ENCODE assay signal across 25 cellular contexts in the genomic region with DNA sequence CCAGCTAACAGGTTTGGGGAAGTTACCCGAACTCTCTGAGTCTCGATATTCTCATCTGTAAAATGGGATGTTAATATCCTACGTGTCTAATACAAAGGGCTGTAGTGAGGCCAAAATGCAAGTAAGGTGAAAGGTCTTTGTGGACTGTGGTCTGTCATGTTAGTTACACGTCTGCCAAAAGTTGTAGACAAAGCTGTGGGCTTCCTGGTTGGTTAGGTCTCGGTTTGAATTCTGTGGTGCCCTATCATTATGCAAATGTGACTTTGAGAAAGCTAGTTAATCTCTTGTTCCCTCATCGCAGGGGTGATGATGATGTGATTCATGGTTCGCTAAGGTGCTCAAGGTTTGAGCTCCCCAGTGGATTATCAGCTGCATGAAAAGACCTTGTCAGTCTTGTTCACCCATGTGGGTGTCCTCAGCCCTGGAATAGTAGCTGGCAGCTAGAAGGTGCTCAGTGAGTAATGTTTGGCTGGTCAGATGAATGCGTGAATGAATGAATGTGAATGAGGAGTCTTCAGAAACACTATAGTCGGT.
"Had no signal": no experiment of that assay in that cellular context is flagged by ENCODE, and none has a peak within 500 bp of the region (broad histone marks: within the 10 kb centered on the region; RNA-seq: fewer than 3 reads in every experiment).

No MANE protein-coding gene starts in this region.

- H3K27me3 ChIP-seq: body of pancreas, colonic mucosa, esophagus squamous epithelium, left lung, upper lobe of left lung had no signal

- FAIRE-seq: endometrium, kidney had no signal

- H3K36me3 ChIP-seq: colonic mucosa, WERI-Rb-1 had no signal

- DNase-seq: activated CD4-positive, alpha-beta memory T cell treated with anti-CD3 and anti-CD28 coated beads, Interleukin-2, amount 10 ng/mL, durations not matched to agents 7 days and 5 days; activated CD4-positive, alpha-beta T cell treated with anti-CD3 and anti-CD28 coated beads for 36 hours; activated effector memory CD4-positive, alpha-beta T cell treated with anti-CD3 and anti-CD28 coated beads, Interleukin-2, amount 50 U/mL, for 16 hours; activated naive CD8-positive, alpha-beta T cell treated with anti-CD3 and anti-CD28 coated beads for 36 hours; activated T-cell treated with anti-CD3 and anti-CD28 coated beads, Interleukin-2, amount 50 U/mL, for 4 hours; amygdala; body of pancreas; central memory CD4-positive, alpha-beta T cell; colonic mucosa; esophagus squamous epithelium; hippocampal formation; kidney; left lung; mucosa of descending colon; naive thymus-derived CD8-positive, alpha-beta T cell; occipital lobe; stimulated activated CD4-positive, alpha-beta T cell treated with anti-CD3 and anti-CD28 coated beads, Interleukin-15, amount 100 ng/mL, for 24 hours; stimulated activated CD4-positive, alpha-beta T cell treated with anti-CD3 and anti-CD28 coated beads, Interleukin-4, amount 100 ng/mL, for 1 hour; stimulated activated naive CD4-positive, alpha-beta T cell treated with Interleukin-2 at 50 U/mL for 16 hours; substantia nigra; WERI-Rb-1 had no signal

- H3K4me1 ChIP-seq: body of pancreas, colonic mucosa had no signal

- H3K27me3 Mint-ChIP-seq: activated CD4-positive, alpha-beta memory T cell treated with anti-CD3 and anti-CD28 coated beads, Interleukin-2, amount 10 ng/mL, durations not matched to agents 7 days and 5 days; activated CD4-positive, alpha-beta T cell treated with anti-CD3 and anti-CD28 coated beads for 36 hours; activated naive CD8-positive, alpha-beta T cell treated with anti-CD3 and anti-CD28 coated beads for 36 hours; naive thymus-derived CD8-positive, alpha-beta T cell had no signal

- H3K4me3 ChIP-seq: body of pancreas, colonic mucosa, esophagus squamous epithelium, left lung, mucosa of descending colon, upper lobe of left lung had no signal

- H3K27ac Mint-ChIP-seq: activated CD4-positive, alpha-beta memory T cell treated with anti-CD3 and anti-CD28 coated beads, Interleukin-2, amount 10 ng/mL, durations not matched to agents 7 days and 5 days; activated CD4-positive, alpha-beta T cell treated with anti-CD3 and anti-CD28 coated beads for 36 hours; activated naive CD8-positive, alpha-beta T cell treated with anti-CD3 and anti-CD28 coated beads for 36 hours; T-helper 1 cell treated with Interleukin-12 subunit alpha and Interleukin-12 subunit beta and Interleukin-4 antibody, amounts not matched to agents 30 μg/mL and 1 μg/mL, for 36 hours had no signal

- H3K4me3 Mint-ChIP-seq: activated CD4-positive, alpha-beta memory T cell treated with anti-CD3 and anti-CD28 coated beads, Interleukin-2, amount 10 ng/mL, durations not matched to agents 7 days and 5 days; activated CD4-positive, alpha-beta T cell treated with anti-CD3 and anti-CD28 coated beads for 36 hours; activated naive CD8-positive, alpha-beta T cell treated with anti-CD3 and anti-CD28 coated beads for 36 hours; activated T-cell treated with anti-CD3 and anti-CD28 coated beads, Interleukin-2, amount 50 U/mL, for 4 hours; naive thymus-derived CD8-positive, alpha-beta T cell; T-helper 1 cell treated with Interleukin-12 subunit alpha and Interleukin-12 subunit beta and Interleukin-4 antibody, amounts not matched to agents 30 μg/mL and 1 μg/mL, for 36 hours had no signal

- H3K9me3 ChIP-seq: body of pancreas, colonic mucosa, esophagus squamous epithelium, left lung, mucosa of descending colon, upper lobe of left lung had no signal

- H3K27ac ChIP-seq: body of pancreas, colonic mucosa, esophagus squamous epithelium, left lung, WERI-Rb-1 had no signal

- ATAC-seq: activated CD4-positive, alpha-beta T cell treated with anti-CD3 and anti-CD28 coated beads for 36 hours; activated T-cell treated with anti-CD3 and anti-CD28 coated beads, Interleukin-2, amount 50 U/mL, for 4 hours; body of pancreas; left lung; mucosa of descending colon; naive thymus-derived CD8-positive, alpha-beta T cell; SK-N-SH treated with all-trans-retinoic acid at 6 μM for 48 hours had no signal

- H3K9me3 Mint-ChIP-seq: activated CD4-positive, alpha-beta memory T cell treated with anti-CD3 and anti-CD28 coated beads, Interleukin-2, amount 10 ng/mL, durations not matched to agents 7 days and 5 days; activated naive CD8-positive, alpha-beta T cell treated with anti-CD3 and anti-CD28 coated beads for 36 hours; activated T-cell treated with anti-CD3 and anti-CD28 coated beads, Interleukin-2, amount 50 U/mL, for 4 hours; naive thymus-derived CD8-positive, alpha-beta T cell; T-helper 1 cell treated with Interleukin-12 subunit alpha and Interleukin-12 subunit beta and Interleukin-4 antibody, amounts not matched to agents 30 μg/mL and 1 μg/mL, for 36 hours had no signal
